ENCODE assay signal across 28 cellular contexts in the genomic region with DNA sequence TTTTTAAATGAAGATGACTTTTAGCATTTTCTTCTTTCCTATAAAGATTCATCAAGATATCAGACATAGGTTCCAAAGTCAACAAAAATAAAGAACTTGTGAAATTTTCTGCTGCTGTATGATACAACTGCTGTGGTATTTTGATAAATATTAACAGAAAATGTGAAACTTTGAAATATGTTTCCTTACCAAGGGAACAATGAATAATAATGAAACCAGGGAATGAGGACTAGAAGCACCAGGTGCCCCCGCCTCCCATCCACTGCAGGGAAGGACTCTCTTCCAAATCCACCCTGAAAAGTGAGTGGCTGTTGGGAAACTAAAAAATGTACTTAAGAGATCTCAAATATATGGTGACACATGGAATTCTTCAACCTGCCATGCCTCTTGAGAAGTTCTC.
DNase-seq lines count a peak whose midpoint lies in the region; ATAC-seq, FAIRE-seq and TF ChIP-seq lines count a peak whose summit lies in the region.
"Had no signal": no experiment of that assay in that cellular context is flagged by ENCODE, and none has a peak within 500 bp of the region (broad histone marks: within the 10 kb centered on the region; RNA-seq: fewer than 3 reads in every experiment).

No MANE protein-coding gene starts in this region.

- peaks cover 2% of the 10 kb centered on the region for H3K9me3 Mint-ChIP-seq in activated CD4-positive, alpha-beta memory T cell treated with anti-CD3 and anti-CD28 coated beads, Interleukin-2, amount 10 ng/mL, durations not matched to agents 7 days and 5 days
- no peaks in the 10 kb centered on the region for H3K9me3 Mint-ChIP-seq in activated CD8-positive, alpha-beta T cell treated with anti-CD3 and anti-CD28 coated beads for 36 hours

- no peak for FAIRE-seq in pancreas (lab: Jason Lieb, UNC)
- FAIRE-seq: A204.1, D721Med, GM12878, GM12892, GM18507 had no signal

- H3K9me3 ChIP-seq in pancreas: no peaks in the 10 kb centered on the region
- H3K9me3 ChIP-seq: BE2C, BLaER1 had no signal

- peaks cover 12 to 41% (median 32%) of the 10 kb centered on the region in 3 donors for H3K4me1 ChIP-seq in pancreas
- H3K4me1 ChIP-seq: BE2C, BLaER1 had no signal

- H3K27ac ChIP-seq in VCaP (peak overlapping the region; percentile 50), pancreas (peak overlapping the region in 2 of 4 donors; percentile 77 to 81)
- H3K27ac ChIP-seq: BLaER1 had no signal

- no peaks in the 10 kb centered on the region for H3K27me3 Mint-ChIP-seq in activated CD4-positive, alpha-beta memory T cell treated with anti-CD3 and anti-CD28 coated beads, Interleukin-2, amount 10 ng/mL, durations not matched to agents 7 days and 5 days
- no peaks in the 10 kb centered on the region for H3K27me3 Mint-ChIP-seq in activated CD8-positive, alpha-beta T cell treated with anti-CD3 and anti-CD28 coated beads for 36 hours
- H3K27me3 Mint-ChIP-seq: CD4-positive, alpha-beta memory T cell; CD4-positive, CD25-positive, alpha-beta regulatory T cell; CD8-positive, alpha-beta memory T cell had no signal

- intact Hi-C loops in pancreas (cut with DNase I): no loop called here
- intact Hi-C loops in activated CD8-positive, alpha-beta T cell treated with anti-CD3 and anti-CD28 coated beads for 36 hours (cut with micrococcal nuclease): no loop called here

- ATAC-seq in pancreas: peak in 3 of 4 donors; percentile 16 to 51 (median 38)
- no peak for ATAC-seq in activated CD8-positive, alpha-beta T cell treated with anti-CD3 and anti-CD28 coated beads for 36 hours
- ATAC-seq: GM12878 had no signal

- no peak overlapping the region for H3K4me3 ChIP-seq in pancreas
- H3K4me3 ChIP-seq: BLaER1, GM12878 had no signal

- H3K4me3 Mint-ChIP-seq in activated CD4-positive, alpha-beta memory T cell treated with anti-CD3 and anti-CD28 coated beads, Interleukin-2, amount 10 ng/mL, durations not matched to agents 7 days and 5 days: no peak overlapping the region
- H3K4me3 Mint-ChIP-seq in activated CD8-positive, alpha-beta T cell treated with anti-CD3 and anti-CD28 coated beads for 36 hours: no peak overlapping the region
- H3K4me3 Mint-ChIP-seq: CD14-positive monocyte; CD4-positive, alpha-beta memory T cell; CD4-positive, CD25-positive, alpha-beta regulatory T cell; CD8-positive, alpha-beta memory T cell had no signal

- WGBS in pancreas, 2 donors: 63 to 90% methylated on average over 1 of the region's 1 CpG

- H3K36me3 ChIP-seq in pancreas: no peaks in the 10 kb centered on the region
- H3K36me3 ChIP-seq: BE2C, BLaER1 had no signal

- H3K36me3 Mint-ChIP-seq in activated CD4-positive, alpha-beta memory T cell treated with anti-CD3 and anti-CD28 coated beads, Interleukin-2, amount 10 ng/mL, durations not matched to agents 7 days and 5 days (ENCODE audit: low read depth): no peaks in the 10 kb centered on the region
- H3K36me3 Mint-ChIP-seq in activated CD8-positive, alpha-beta T cell treated with anti-CD3 and anti-CD28 coated beads for 36 hours (ENCODE audit: low read depth): no peaks in the 10 kb centered on the region
- H3K36me3 Mint-ChIP-seq: CD14-positive monocyte; CD4-positive, alpha-beta memory T cell; CD4-positive, CD25-positive, alpha-beta regulatory T cell; CD8-positive, alpha-beta memory T cell had no signal

- POLR2A ChIA-PET in activated CD4-positive, alpha-beta memory T cell treated with anti-CD3 and anti-CD28 coated beads, Interleukin-2, amount 10 ng/mL, durations not matched to agents 7 days and 5 days (lab: Charles Lee): no interaction called here
- POLR2A ChIA-PET in activated CD8-positive, alpha-beta T cell treated with anti-CD3 and anti-CD28 coated beads for 36 hours (lab: Charles Lee): no interaction called here

- TF ChIP-seq CTCF in VCaP (conservative IDR thresholded peaks at IDR 0.05) (no peak), pancreas (IDR thresholded peaks at IDR 0.05) (no peak)
- TF ChIP-seq CTCF in activated CD8-positive, alpha-beta T cell treated with anti-CD3 and anti-CD28 coated beads for 36 hours (IDR thresholded peaks at IDR 0.05): no peak

- DNase-seq in glomerular visceral epithelial cell (ENCODE audit: extremely low spot score) (peak; percentile 0), kidney glomerular epithelial cell (lab: John Stamatoyannopoulos, UW) (peak; percentile 23), pancreas (no peak), DMS153 (lab: John Stamatoyannopoulos, UW) (no peak)
- no peak for DNase-seq in activated CD4-positive, alpha-beta memory T cell treated with anti-CD3 and anti-CD28 coated beads, Interleukin-2, amount 10 ng/mL, durations not matched to agents 7 days and 5 days
- no peak for DNase-seq in stimulated activated CD4-positive, alpha-beta T cell treated with anti-CD3 and anti-CD28 coated beads, Interleukin-4, amount 100 ng/mL, for 1 hour
- DNase-seq in activated CD8-positive, alpha-beta T cell treated with anti-CD3 and anti-CD28 coated beads for 36 hours: no peak
- DNase-seq: 8988T; ACHN; BE2C; C1 segment of cervical spinal cord; CD4-positive, alpha-beta memory T cell; CD4-positive, CD25-positive, alpha-beta regulatory T cell; CD8-positive, alpha-beta memory T cell; COR-L47; DMS53; DMS79; DND-41; EL; GDM1 had no signal

- CTCF ChIA-PET in activated CD4-positive, alpha-beta memory T cell treated with anti-CD3 and anti-CD28 coated beads, Interleukin-2, amount 10 ng/mL, durations not matched to agents 7 days and 5 days (lab: Charles Lee): no interaction called here
- CTCF ChIA-PET in activated CD8-positive, alpha-beta T cell treated with anti-CD3 and anti-CD28 coated beads for 36 hours (lab: Charles Lee): no interaction called here

- no peaks in the 10 kb centered on the region for H3K4me1 Mint-ChIP-seq in activated CD4-positive, alpha-beta memory T cell treated with anti-CD3 and anti-CD28 coated beads, Interleukin-2, amount 10 ng/mL, durations not matched to agents 7 days and 5 days
- no peaks in the 10 kb centered on the region for H3K4me1 Mint-ChIP-seq in activated CD8-positive, alpha-beta T cell treated with anti-CD3 and anti-CD28 coated beads for 36 hours (ENCODE audit: low read depth)
- H3K4me1 Mint-ChIP-seq: CD14-positive monocyte; CD4-positive, alpha-beta memory T cell; CD4-positive, CD25-positive, alpha-beta regulatory T cell; CD8-positive, alpha-beta memory T cell had no signal

- H3K27me3 ChIP-seq in pancreas: no peaks in the 10 kb centered on the region
- H3K27me3 ChIP-seq: BE2C, BLaER1 had no signal

- H3K27ac Mint-ChIP-seq in activated CD4-positive, alpha-beta memory T cell treated with anti-CD3 and anti-CD28 coated beads, Interleukin-2, amount 10 ng/mL, durations not matched to agents 7 days and 5 days: no peak overlapping the region
- H3K27ac Mint-ChIP-seq in activated CD8-positive, alpha-beta T cell treated with anti-CD3 and anti-CD28 coated beads for 36 hours: no peak overlapping the region
- H3K27ac Mint-ChIP-seq: CD14-positive monocyte; CD4-positive, alpha-beta memory T cell; CD4-positive, CD25-positive, alpha-beta regulatory T cell; CD8-positive, alpha-beta memory T cell had no signal

Comparison
In these comparisons a context has a peak if more than half of its experiments do, and no peak if none do; other contexts are left out.
1. DNase-seq: peak in glomerular visceral epithelial cell (single experiment) and kidney glomerular epithelial cell (single experiment); none in pancreas (0 of 6), activated CD4-positive, alpha-beta memory T cell treated with anti-CD3 and anti-CD28 coated beads, Interleukin-2, amount 10 ng/mL, durations not matched to agents 7 days and 5 days (single experiment), stimulated activated CD4-positive, alpha-beta T cell treated with anti-CD3 and anti-CD28 coated beads, Interleukin-4, amount 100 ng/mL, for 1 hour (single experiment), activated CD8-positive, alpha-beta T cell treated with anti-CD3 and anti-CD28 coated beads for 36 hours (single experiment) and DMS153 (single experiment).